In the genomic region with DNA sequence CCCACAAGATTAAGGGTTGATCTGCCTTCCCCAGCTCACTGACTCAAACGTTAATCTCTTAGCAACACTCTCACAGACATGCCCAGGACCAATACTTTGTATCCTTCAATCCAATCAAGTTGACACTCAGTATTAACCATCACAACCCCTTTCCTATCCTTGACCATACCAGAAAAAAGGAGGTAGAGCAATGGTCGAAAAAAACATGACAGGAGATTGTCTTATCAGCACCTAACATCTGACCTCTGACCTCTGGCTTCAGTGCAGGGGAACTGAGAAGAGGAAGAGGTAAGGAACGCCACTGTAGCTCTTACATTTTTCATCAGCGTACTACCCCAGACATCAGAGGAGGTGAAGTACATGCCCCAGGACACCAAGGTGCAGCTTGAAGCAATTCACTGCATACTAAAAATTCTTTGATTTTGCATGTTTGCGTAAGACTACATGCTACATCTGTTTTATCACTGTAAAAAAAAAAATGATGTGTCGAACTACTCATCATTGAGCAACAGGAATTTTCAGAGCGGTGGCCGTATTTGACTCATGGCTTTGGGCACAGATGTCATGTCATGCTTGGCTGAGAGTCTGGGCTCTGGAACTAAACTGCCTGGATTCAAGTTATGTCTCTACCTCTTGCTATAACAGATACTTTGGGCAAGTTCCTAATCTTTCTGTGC, we compare ENCODE assay signal across 8 cellular contexts.
A peak's percentile ranks its signal among the peaks of the same experiment; 100 is the strongest.
DNase-seq lines count a peak whose midpoint lies in the region; ATAC-seq and TF ChIP-seq lines count a peak whose summit lies in the region.

No MANE protein-coding gene starts in this region.

- intact Hi-C loops in uterus (cut with DNase I; ENCODE audit: low total_unique reads), result no loop called here

- peaks cover 27% of the 10 kb centered on the region for H3F3A ChIP-seq in GM23248 (ENCODE audit: insufficient read depth)

- no peak for TF ChIP-seq POLR2A in uterus (IDR thresholded peaks at IDR 0.05)

- no peaks in the 10 kb centered on the region for H3K36me3 ChIP-seq in GM23248 (ENCODE audit: low read depth)
- no peaks in the 10 kb centered on the region for H3K36me3 ChIP-seq in uterus

- peak overlapping the region; percentile 31; the same call in 1 of the 2 replicates for H3K27ac ChIP-seq in GM23248
- no peak overlapping the region for H3K27ac ChIP-seq in uterus

- ATAC-seq in SK-N-SH treated with all-trans-retinoic acid at 6 μM for 48 hours, result no peak
- ATAC-seq in HG03025 (IDR thresholded peaks at IDR 0.05; ENCODE audit: low FRiP score, unreplicated experiment), result no peak

- H3K9ac ChIP-seq in GM23248, result no peak overlapping the region

- in situ Hi-C loops in GM23248 (cut with MboI), result no loop called here

- H3K27me3 ChIP-seq in GM23248 (replicated peaks; ENCODE audit: insufficient read depth) (no peaks in the 10 kb centered on the region), uterus (no peaks in the 10 kb centered on the region)

- WGBS in GM23248 (ENCODE audit: low coverage in 1 of 2, low lambda C conversion rate in 2 of 2, missing lambda C conversion rate in 2 of 2), 2 experiments, result 18 to 21% methylated on average over 8 of the region's 8 CpGs

- H3K9me2 ChIP-seq in GM23248 (ENCODE audit: insufficient read depth), result no peaks in the 10 kb centered on the region

- H3K4me3 ChIP-seq in AG10803 (ENCODE audit: low read length) (no peak overlapping the region), GM23248 (no peak overlapping the region), fibroblast of villous mesenchyme (ENCODE audit: low read depth, low read length) (no peak overlapping the region), uterus (no peak overlapping the region)

- H2AFZ ChIP-seq in GM23248, result no peak overlapping the region

- TF ChIP-seq CTCF in AG10803 (conservative IDR thresholded peaks at IDR 0.05; ENCODE audit: low read length), result no peak
- no peak for TF ChIP-seq CTCF in fibroblast of villous mesenchyme (IDR thresholded peaks at IDR 0.05; ENCODE audit: insufficient read depth, low read depth, low read length)
- TF ChIP-seq CTCF in uterus (IDR thresholded peaks at IDR 0.05), result no peak

- H3K4me1 ChIP-seq in GM23248 (ENCODE audit: insufficient read depth) (peaks cover 23% of the 10 kb centered on the region), uterus (no peaks in the 10 kb centered on the region)

- H3K79me2 ChIP-seq in GM23248 (ENCODE audit: insufficient read depth), result no peaks in the 10 kb centered on the region

- H3K9me3 ChIP-seq in GM23248 (ENCODE audit: low read depth), result no peaks in the 10 kb centered on the region
- no peaks in the 10 kb centered on the region for H3K9me3 ChIP-seq in uterus

- H3K4me2 ChIP-seq in GM23248 (ENCODE audit: unreplicated experiment), result peak overlapping the region; percentile 26

- peak; percentile 88 for DNase-seq in AG10803 (ENCODE audit: low read depth)
- DNase-seq in GM23248, result peak; percentile 92
- DNase-seq in SK-N-DZ (ENCODE audit: low spot score), result peak; percentile 4
- DNase-seq in fibroblast of villous mesenchyme (ENCODE audit: low read depth), result peak; percentile 51
- DNase-seq in uterus, result no peak
- DNase-seq in stimulated activated CD4-positive, alpha-beta T cell treated with anti-CD3 and anti-CD28 coated beads, Interleukin-2, amount 100 ng/mL, for 48 hours, result no peak

- H4K20me1 ChIP-seq in GM23248 (ENCODE audit: insufficient read depth), result no peaks in the 10 kb centered on the region

TF ChIP-seq in SK-N-SH treated with all-trans-retinoic acid at 6 μM for 48 hours, 23 proteins besides CTCF, POLR2A, EP300 and RAD21:
- TF ChIP-seq OSR1 (CRISPR knock-in tag; IDR thresholded peaks at IDR 0.05) (no peak), GLIS3 (CRISPR knock-in tag; IDR thresholded peaks at IDR 0.05) (no peak), ZNF70 (CRISPR knock-in tag; IDR thresholded peaks at IDR 0.05) (no peak), ZC3H10 (CRISPR knock-in tag; IDR thresholded peaks at IDR 0.05) (no peak), SNAI2 (CRISPR knock-in tag; IDR thresholded peaks at IDR 0.05) (no peak), TOX (CRISPR knock-in tag; IDR thresholded peaks at IDR 0.05; ENCODE audit: borderline replicate concordance) (no peak), ARNTL (CRISPR knock-in tag; IDR thresholded peaks at IDR 0.05; ENCODE audit: borderline replicate concordance, low read depth) (no peak), ZFP3 (CRISPR knock-in tag; IDR thresholded peaks at IDR 0.05) (no peak), CSDC2 (CRISPR knock-in tag; IDR thresholded peaks at IDR 0.05) (no peak), ISL1 (CRISPR knock-in tag; IDR thresholded peaks at IDR 0.05) (no peak)
- TF ChIP-seq, protein P1, sequence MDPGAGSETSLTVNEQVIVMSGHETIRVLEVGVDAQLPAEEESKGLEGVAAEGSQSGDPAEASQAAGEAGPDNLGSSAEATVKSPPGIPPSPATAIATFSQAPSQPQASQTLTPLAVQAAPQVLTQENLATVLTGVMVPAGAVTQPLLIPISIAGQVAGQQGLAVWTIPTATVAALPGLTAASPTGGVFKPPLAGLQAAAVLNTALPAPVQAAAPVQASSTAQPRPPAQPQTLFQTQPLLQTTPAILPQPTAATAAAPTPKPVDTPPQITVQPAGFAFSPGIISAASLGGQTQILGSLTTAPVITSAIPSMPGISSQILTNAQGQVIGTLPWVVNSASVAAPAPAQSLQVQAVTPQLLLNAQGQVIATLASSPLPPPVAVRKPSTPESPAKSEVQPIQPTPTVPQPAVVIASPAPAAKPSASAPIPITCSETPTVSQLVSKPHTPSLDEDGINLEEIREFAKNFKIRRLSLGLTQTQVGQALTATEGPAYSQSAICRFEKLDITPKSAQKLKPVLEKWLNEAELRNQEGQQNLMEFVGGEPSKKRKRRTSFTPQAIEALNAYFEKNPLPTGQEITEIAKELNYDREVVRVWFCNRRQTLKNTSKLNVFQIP (CRISPR knock-in tag; IDR thresholded peaks at IDR 0.05; ENCODE audit: borderline replicate concordance, low read depth), result no peak

Comparison
In these comparisons a context has a peak if more than half of its experiments do, and no peak if none do; other contexts are left out.
1. DNase-seq: peak in AG10803 (single experiment), GM23248 (single experiment), SK-N-DZ (single experiment) and fibroblast of villous mesenchyme (single experiment); none in uterus (0 of 2) and stimulated activated CD4-positive, alpha-beta T cell treated with anti-CD3 and anti-CD28 coated beads, Interleukin-2, amount 100 ng/mL, for 48 hours (0 of 2).